In genomic region chr3:128546646-128547045, GRCh38 we compare ENCODE assay signal across 19 cellular contexts. TPM values are rescaled to one million over a fixed set of nuclear protein-coding genes. Genes with fewer than 3 reads are reported as not detected.
DNase-seq lines count a peak whose midpoint lies in the region; ATAC-seq, FAIRE-seq and TF ChIP-seq lines count a peak whose summit lies in the region.
"Had no signal": no experiment of that assay in that cellular context is flagged by ENCODE, and none has a peak within 500 bp of the region (broad histone marks: within the 10 kb centered on the region; RNA-seq: fewer than 3 reads in every experiment).

No MANE protein-coding gene starts in this region.

- peak overlapping the region; percentile 45 for H3K18ac ChIP-seq in neuronal stem cell (ENCODE audit: low read length)

- no peaks in the 10 kb centered on the region for H3K27me3 ChIP-seq in BE2C
- no peaks in the 10 kb centered on the region for H3K27me3 ChIP-seq in K562 (ENCODE audit: control insufficient read depth in 2 of 2, insufficient read depth in 2 of 2, low read length in 2 of 2)
- peaks cover 0 to 2% (median 0%) of the 10 kb centered on the region in 3 experiments for H3K27me3 ChIP-seq in neuronal stem cell (ENCODE audit: control insufficient read depth in 3 of 3, insufficient read depth in 3 of 3, low read depth in 1 of 3, low read length in 3 of 3)

- TF ChIP-seq RAD21 in K562 (CRISPR knock-in tag; conservative IDR thresholded peaks at IDR 0.05 in 1 of 2, IDR thresholded peaks at IDR 0.05 in 1 of 2), result no peak

- no peak overlapping the region for H2BK15ac ChIP-seq in neuronal stem cell (ENCODE audit: low read length)

- H3K4me3 ChIP-seq in BE2C (ENCODE audit: low read depth, low read length) (no peak overlapping the region), K562 (no peak overlapping the region), neuronal stem cell (ENCODE audit: low read length in 2 of 2) (no peak overlapping the region)
- H3K4me3 ChIP-seq: GM12878 had no signal

- H2AFZ ChIP-seq in K562 (ENCODE audit: low read depth, low read length), result peak overlapping the region; percentile 69
- H2AFZ ChIP-seq in neuronal stem cell (ENCODE audit: low read length), result no peak overlapping the region

- no peak overlapping the region for H4K8ac ChIP-seq in neuronal stem cell (ENCODE audit: low read depth, low read length)

- no peak overlapping the region for H3K23ac ChIP-seq in neuronal stem cell (ENCODE audit: low read depth, low read length, poor library complexity)

- H3K9ac ChIP-seq in K562 (ENCODE audit: insufficient read depth in 1 of 2, low read depth in 2 of 2, low read length in 2 of 2) (peak overlapping the region; percentile 62 to 68; a peak in 3 of 4 replicates), neuronal stem cell (ENCODE audit: low read depth, low read length, poor library complexity) (no peak overlapping the region)
- H3K9ac ChIP-seq: KMS-11 had no signal

- in situ Hi-C loops in K562 (cut with MboI), result no loop called here

- peak; percentile 30 for DNase-seq in DMS 273 (lab: John Stamatoyannopoulos, UW; ENCODE audit: unreplicated experiment)
- DNase-seq in DMS 273 treated with DMSO at 0.1 percent for 48 hours (lab: John Stamatoyannopoulos, UW), result no peak
- DNase-seq in BE2C, result peak; percentile 51
- peak in 1 of 4 experiments; percentile 54 for DNase-seq in K562 (ENCODE audit: extremely low read depth in 1 of 4, low spot score in 3 of 4)
- no peak for DNase-seq in neuronal stem cell (ENCODE audit: low spot score)
- DNase-seq in DMS153 treated with DMSO at 0.1 percent for 48 hours (lab: John Stamatoyannopoulos, UW; ENCODE audit: unreplicated experiment), result no peak
- DNase-seq: CD8-positive, alpha-beta T cell; GDM1; NCI-H1436 treated with DMSO at 0.1 percent for 48 hours; NCI-H2081 treated with DMSO at 0.1 percent for 48 hours; NCI-H2227 treated with DMSO at 0.1 percent for 48 hours; NCI-H524 treated with DMSO at 0.1 percent for 48 hours; SHP77 treated with DMSO at 0.1 percent for 48 hours had no signal

- H4K91ac ChIP-seq in neuronal stem cell (ENCODE audit: low read depth, low read length, poor library complexity), result no peak overlapping the region

- TF ChIP-seq CTCF in BE2C (IDR thresholded peaks at IDR 0.05; ENCODE audit: low read depth, low read length) (no peak), K562 (IDR thresholded peaks at IDR 0.05 in 2 of 3, conservative IDR thresholded peaks at IDR 0.05 in 1 of 3; ENCODE audit: insufficient read depth in 2 of 3, low read depth in 1 of 3, low read length in 3 of 3) (no peak)

- H4K20me1 ChIP-seq in K562 (replicated peaks; ENCODE audit: control insufficient read depth, insufficient read depth, low read length), result no peaks in the 10 kb centered on the region

- no peak for TF ChIP-seq EP300 in K562 (IDR thresholded peaks at IDR 0.05; ENCODE audit: low read length)

- H2BK120ac ChIP-seq in neuronal stem cell (ENCODE audit: low read depth, low read length), result no peak overlapping the region

- H3K4me1 ChIP-seq in BE2C (peaks cover 37% of the 10 kb centered on the region), K562 (replicated peaks in 1 of 2; ENCODE audit: control insufficient read depth in 2 of 2, insufficient read depth in 2 of 2, low read length in 2 of 2) (peaks cover 44 to 48% of the 10 kb centered on the region in 2 experiments), neuronal stem cell (ENCODE audit: control insufficient read depth in 2 of 2, insufficient read depth in 1 of 2, low read depth in 1 of 2, low read length in 2 of 2) (peaks cover 4 to 9% of the 10 kb centered on the region in 2 donors)

- H3K14ac ChIP-seq in neuronal stem cell (ENCODE audit: low read length), result no peak overlapping the region

- H3K36me3 ChIP-seq in BE2C (no peaks in the 10 kb centered on the region), K562 (ENCODE audit: control insufficient read depth, insufficient read depth, low read length) (no peaks in the 10 kb centered on the region), neuronal stem cell (replicated peaks in 1 of 2; ENCODE audit: control insufficient read depth in 2 of 2, insufficient read depth in 2 of 2, low read length in 2 of 2) (no peaks in the 10 kb centered on the region)

- CTCF ChIA-PET in K562 (lab: Yijun Ruan, JAX; ENCODE audit: low intra/inter-chr PET ratio), result no interaction called here

- H3K4me2 ChIP-seq in K562 (ENCODE audit: insufficient read depth, low read length) (peak overlapping the region; percentile 64), neuronal stem cell (ENCODE audit: insufficient read depth, low read length, poor library complexity, severe bottlenecking) (no peak overlapping the region)
- H3K4me2 ChIP-seq: KMS-11 had no signal

- POLR2A ChIA-PET in K562 (lab: Yijun Ruan, JAX), result interaction anchor here (0.7 to 2.1 kb wide), 7 partner anchors 8 to 57 kb away, joined by 3 to 7 read pairs (median 4); no protein-coding TSS in a partner anchor

- no peaks in the 10 kb centered on the region for H3K79me1 ChIP-seq in neuronal stem cell (ENCODE audit: low read depth, low read length)

- H3K27ac ChIP-seq in K562 (ENCODE audit: extremely low read depth, low read depth, low read length) (peak overlapping the region; percentile 80), neuronal stem cell (replicated peaks; ENCODE audit: low read length) (no peak overlapping the region)
- H3K27ac ChIP-seq: 22Rv1, KMS-11 had no signal

- H2BK12ac ChIP-seq in neuronal stem cell (ENCODE audit: low read length), result no peak overlapping the region

- no peak for TF ChIP-seq POLR2A in K562 (conservative IDR thresholded peaks at IDR 0.05)

- peak; percentile 11 for FAIRE-seq in K562 (lab: Jason Lieb, UNC)
- FAIRE-seq: D721Med, GM12878 had no signal

- ATAC-seq in K562 (peak; percentile 5; the same call in 2 of the 3 replicates), GM21515 (IDR thresholded peaks at IDR 0.05; ENCODE audit: unreplicated experiment) (no peak), GM18867 (IDR thresholded peaks at IDR 0.05; ENCODE audit: unreplicated experiment) (no peak)
- ATAC-seq: CD8-positive, alpha-beta T cell; GM12878 had no signal

- no peak overlapping the region for H3K4ac ChIP-seq in neuronal stem cell (ENCODE audit: low read length)

- H2BK5ac ChIP-seq in neuronal stem cell (ENCODE audit: low read length), result no peak overlapping the region

- H3K9me3 ChIP-seq in BE2C, result no peaks in the 10 kb centered on the region
- H3K9me3 ChIP-seq in K562 (replicated peaks; ENCODE audit: control insufficient read depth, insufficient read depth, low read depth, low read length), result no peaks in the 10 kb centered on the region
- H3K9me3 ChIP-seq in neuronal stem cell (replicated peaks in 1 of 2; ENCODE audit: control insufficient read depth in 2 of 2, insufficient read depth in 1 of 2, low read depth in 1 of 2, low read length in 2 of 2), result no peaks in the 10 kb centered on the region

- no TSS peak for BruUV-seq in K562 (replicated peaks; lab: Mats Ljungman, UMichigan)

- 16% methylated on average over 5 of the region's 5 CpGs for WGBS in K562 (ENCODE audit: insufficient coverage, low coverage, missing lambda C conversion rate)
- no CpG with 5 or more reads among the region's 5 CpGs for WGBS in neuronal stem cell (ENCODE audit: extremely low coverage in 2 of 2, insufficient read length in 2 of 2, insufficient replicate concordance in 1 of 2), 2 donors

- peak overlapping the region; percentile 47 for H2AK5ac ChIP-seq in neuronal stem cell (ENCODE audit: low read depth, low read length)

- intact Hi-C loops in K562 (cut with micrococcal nuclease), result loop anchor here (5.0 kb wide), 2 partner anchors 44 to 59 kb away; no protein-coding TSS in a partner anchor

- H3K79me2 ChIP-seq in K562 (ENCODE audit: control insufficient read depth, insufficient read depth, low read length), result no peaks in the 10 kb centered on the region

- no peaks in the 10 kb centered on the region for H3K9me1 ChIP-seq in K562 (ENCODE audit: control insufficient read depth, insufficient read depth, low read length)

RNA-seq across cellular contexts. Expression of gene GATA2, which starts 53.6 kb away (rescaled TPM):
- 791 TPM for polyA plus RNA-seq in BE2C (2012; ENCODE audit: insufficient read depth, insufficient read length, low read depth)
- 49.8 and 107 TPM in 2 replicates for total RNA-seq in K562 (2011; cell fraction: chromatin; rRNA removed; ENCODE audit: low replicate concordance)
- total RNA-seq in K562 (2011; cell fraction: nucleolus; rRNA removed), result 84.0 and 88.4 TPM in 2 replicates
- 50.5 and 57.9 TPM in 2 replicates for total RNA-seq in K562 (2011; cell fraction: nucleoplasm; rRNA removed)
- total RNA-seq in K562 (2014; rRNA removed) (86.9 and 125 TPM in 2 replicates), K562 (2014; rRNA removed; fragmentation: Illumina TruSeq; extraction: Trizol) (32.6 and 32.8 TPM in 2 replicates), K562 (2015; rRNA removed; fragmentation: Illumina TruSeq; extraction: Trizol) (50.8 and 55.3 TPM in 2 replicates), K562 (2021) (215 and 218 TPM in 2 replicates)
- polyA plus RNA-seq in K562 (2011; rRNA removed) (28.9 and 29.6 TPM in 2 replicates), K562 (2014; fragmentation: Illumina TruSeq; extraction: Trizol) (74.6 and 129 TPM in 2 replicates), K562 (2014; fragmentation: Nextera tagmentation; extraction: Ambion mirVana) (10 to 100 TPM in 1 of 2 experiments, 1 to 10 TPM in 1; 8.5 to 11.6 TPM), K562 (2014; rRNA removed) (113 and 118 TPM in 2 replicates)
- polyA plus RNA-seq in K562 (2011; cell fraction: cytosol; rRNA removed), result 29.6 and 67.6 TPM in 2 replicates
- polyA plus RNA-seq in K562 (2011; cell fraction: nucleus; rRNA removed), result 108 and 210 TPM in 2 replicates
- 126 and 159 TPM in 2 replicates for polyA plus RNA-seq in K562 (2012)
- 12.2 and 21.4 TPM in 2 replicates for polyA minus RNA-seq in K562 (2011; rRNA and poly(A)+ RNA removed)
- 57.2 and 76.2 TPM in 2 replicates for polyA minus RNA-seq in K562 (2011; cell fraction: cytosol; rRNA and poly(A)+ RNA removed)
- 42.5 and 50.0 TPM in 2 replicates for polyA minus RNA-seq in K562 (2011; cell fraction: nucleus; rRNA and poly(A)+ RNA removed)
- polyA plus RNA-seq in neuronal stem cell (2013, experiment 1 of 2), result 0.03 TPM
- polyA plus RNA-seq in neuronal stem cell (2013, experiment 2 of 2), result 0.04 TPM
- polyA plus RNA-seq: GM12878 had no signal

Comparison
In these comparisons a context has a peak if more than half of its experiments do, and no peak if none do; other contexts are left out.
1. DNase-seq: peak in DMS 273 (single experiment) and BE2C (single experiment); none in DMS 273 treated with DMSO at 0.1 percent for 48 hours (single experiment), neuronal stem cell (single experiment) and DMS153 treated with DMSO at 0.1 percent for 48 hours (single experiment).